Comparison of ENCODE assay signal across 8 cellular contexts in the genomic region with DNA sequence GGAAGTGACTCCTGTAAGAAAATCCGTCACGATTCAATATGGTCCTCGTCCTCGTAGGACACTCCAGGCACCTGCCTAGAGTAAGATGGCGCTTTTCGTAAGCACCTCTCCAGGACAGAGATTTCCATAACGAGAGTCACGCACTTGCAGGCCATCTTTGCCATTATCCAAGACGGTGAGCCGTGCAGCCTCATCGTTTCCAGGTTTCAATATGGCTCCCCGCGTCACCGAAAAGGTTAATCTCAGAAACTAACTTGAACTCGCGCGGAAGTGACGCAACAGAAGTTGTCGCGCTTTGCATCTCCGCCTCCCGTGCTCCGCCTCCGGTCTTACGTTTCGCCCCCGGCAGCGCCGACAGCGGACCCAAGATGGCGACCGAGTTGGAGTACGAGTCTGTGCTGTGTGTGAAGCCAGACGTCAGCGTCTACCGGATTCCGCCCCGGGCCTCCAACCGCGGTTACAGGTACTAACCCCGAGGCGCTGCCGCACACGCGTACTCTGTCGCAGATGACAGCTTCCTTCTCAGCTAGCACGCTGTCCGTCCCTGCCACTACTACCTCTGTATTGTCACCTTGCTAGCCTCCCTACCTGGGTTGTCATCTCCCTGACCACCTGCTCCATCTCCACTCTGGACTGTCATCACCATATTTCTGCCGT. TPM values are rescaled to one million over a fixed set of nuclear protein-coding genes. Genes with fewer than 3 reads are reported as not detected.
DNase-seq lines count a peak whose midpoint lies in the region; TF ChIP-seq lines count a peak whose summit lies in the region.

A gene (plus strand): TSS at position 354 of the 657 bp plus-strand sequence. CDS start 15 bp downstream, at position 369.

- H3K36me3 Mint-ChIP-seq in nephron (ENCODE audit: low read depth), result peaks cover 4% of the 10 kb centered on the region
- H3K36me3 Mint-ChIP-seq in stimulated activated naive CD8-positive, alpha-beta T cell treated with anti-CD3 and anti-CD28 coated beads, Interleukin-15, Interleukin-2, amounts not matched to agents 100 ng/mL and 50 ng/mL, for 24 hours (ENCODE audit: low read depth), result peaks cover 27% of the 10 kb centered on the region

- H3K27me3 ChIP-seq in H7 (ENCODE audit: control insufficient read depth, insufficient read depth, low read length), result no peaks in the 10 kb centered on the region

- H3K36me3 ChIP-seq in H7 (replicated peaks; ENCODE audit: control insufficient read depth, insufficient read depth, low read length), result no peaks in the 10 kb centered on the region

- H3K27me3 Mint-ChIP-seq in nephron (ENCODE audit: low read depth), result no peaks in the 10 kb centered on the region
- no peaks in the 10 kb centered on the region for H3K27me3 Mint-ChIP-seq in stimulated activated naive CD8-positive, alpha-beta T cell treated with anti-CD3 and anti-CD28 coated beads, Interleukin-15, Interleukin-2, amounts not matched to agents 100 ng/mL and 50 ng/mL, for 24 hours

- TF ChIP-seq CTCF in fibroblast of the aortic adventitia (IDR thresholded peaks at IDR 0.05; ENCODE audit: insufficient read depth, low read length) (no peak), nephron (IDR thresholded peaks at IDR 0.05; ENCODE audit: unreplicated experiment in 3 of 3) (peak in 1 of 3 experiments; percentile 8)

- H3K4me3 ChIP-seq in H7 (ENCODE audit: insufficient read depth, low read depth, low read length) (peak within 1 kb of the TSS; percentile 81), fibroblast of the aortic adventitia (ENCODE audit: low read depth, low read length) (peak within 1 kb of the TSS; percentile 100)

- peaks cover 29% of the 10 kb centered on the region for H3K4me1 Mint-ChIP-seq in nephron
- H3K4me1 Mint-ChIP-seq in stimulated activated naive CD8-positive, alpha-beta T cell treated with anti-CD3 and anti-CD28 coated beads, Interleukin-15, Interleukin-2, amounts not matched to agents 100 ng/mL and 50 ng/mL, for 24 hours (ENCODE audit: low read depth), result peaks cover 79% of the 10 kb centered on the region

- DNase-seq in ELF-1 (ENCODE audit: low read depth, low spot score) (peak; percentile 97), H7 (peak; percentile 88), M059J (ENCODE audit: low read depth) (peak; percentile 96), SHP77 treated with DMSO at 0.1 percent for 48 hours (lab: John Stamatoyannopoulos, UW) (peak; percentile 52), fibroblast of the aortic adventitia (ENCODE audit: low read depth) (peak; percentile 96)
- DNase-seq in activated effector memory CD4-positive, alpha-beta T cell treated with anti-CD3 and anti-CD28 coated beads, Interleukin-2, amount 50 U/mL, for 16 hours, result peak; percentile 99

- H3K4me3 Mint-ChIP-seq in nephron, result peak within 1 kb of the TSS; percentile 99 to 100 (median 99)
- peak within 1 kb of the TSS; percentile 99 for H3K4me3 Mint-ChIP-seq in stimulated activated naive CD8-positive, alpha-beta T cell treated with anti-CD3 and anti-CD28 coated beads, Interleukin-15, Interleukin-2, amounts not matched to agents 100 ng/mL and 50 ng/mL, for 24 hours

- peak within 1 kb of the TSS; percentile 84 to 98 (median 95) for H3K27ac Mint-ChIP-seq in nephron
- H3K27ac Mint-ChIP-seq in stimulated activated naive CD8-positive, alpha-beta T cell treated with anti-CD3 and anti-CD28 coated beads, Interleukin-15, Interleukin-2, amounts not matched to agents 100 ng/mL and 50 ng/mL, for 24 hours, result peak within 1 kb of the TSS; percentile 99

- H3K9me3 Mint-ChIP-seq in nephron, result no peaks in the 10 kb centered on the region
- no peaks in the 10 kb centered on the region for H3K9me3 Mint-ChIP-seq in stimulated activated naive CD8-positive, alpha-beta T cell treated with anti-CD3 and anti-CD28 coated beads, Interleukin-15, Interleukin-2, amounts not matched to agents 100 ng/mL and 50 ng/mL, for 24 hours

RNA-seq across cellular contexts. Expression of the gene that starts here (rescaled TPM):
- 42.6 and 50.1 TPM in 2 replicates for total RNA-seq in H7 (2014; rRNA removed; shearing (Covaris generic))
- 39.0 and 44.7 TPM in 2 replicates for total RNA-seq in M059J (2014; rRNA removed; shearing (Covaris generic))
- 18.8 and 63.4 TPM in 2 replicates for total RNA-seq in fibroblast of the aortic adventitia (ENCODE audit: low replicate concordance)

Comparison
In these comparisons a context has a peak if more than half of its experiments do, and no peak if none do; other contexts are left out.
1. Peak in every context shown above with its lines: DNase-seq and H3K4me3 ChIP-seq.